In genomic region chr1:2133039-2133878, GRCh38 we compare ENCODE assay signal across 1 cellular context.
TF ChIP-seq lines count a peak whose summit lies in the region.

No MANE protein-coding gene starts in this region.

TF ChIP-seq in K562, 482 proteins besides CTCF, POLR2A, EP300 and RAD21 (continued from another document and continues in another):
- no peak for TF ChIP-seq HOMEZ (CRISPR knock-in tag; IDR thresholded peaks at IDR 0.05)
- peak; percentile 3 for TF ChIP-seq NEUROD1 (IDR thresholded peaks at IDR 0.05; ENCODE audit: borderline replicate concordance, low read depth, low read length, partially characterized antibody)
- TF ChIP-seq MYBL2 (IDR thresholded peaks at IDR 0.05; ENCODE audit: low read depth): no peak
- no peak for TF ChIP-seq MYBL2 (CRISPR knock-in tag; IDR thresholded peaks at IDR 0.05; ENCODE audit: borderline replicate concordance)
- no peak for TF ChIP-seq HNRNPL (IDR thresholded peaks at IDR 0.05; ENCODE audit: low read depth, low read length)
- 0 out of 2 replicates have a peak, but pooled peaks have one; percentile 20 for TF ChIP-seq ZBTB2 (IDR thresholded peaks at IDR 0.05)
- no peak for TF ChIP-seq LARP7 (IDR thresholded peaks at IDR 0.05)
- no peak for TF ChIP-seq HMG20A (CRISPR knock-in tag; conservative IDR thresholded peaks at IDR 0.05)
- no peak for TF ChIP-seq SRSF9 (IDR thresholded peaks at IDR 0.05; ENCODE audit: borderline replicate concordance, low read depth, low read length)
- no peak for TF ChIP-seq GABPA (tag; conservative IDR thresholded peaks at IDR 0.05; ENCODE audit: low read depth)
- no peak for TF ChIP-seq NUFIP1 (IDR thresholded peaks at IDR 0.05; ENCODE audit: partially characterized antibody)
- peak in 1 of 2 experiments; percentile 25; a peak in 1 of 4 replicates for TF ChIP-seq KDM4B (IDR thresholded peaks at IDR 0.05; ENCODE audit: borderline replicate concordance in 2 of 2, low read depth in 1 of 2)
- no peak for TF ChIP-seq MBD1 (CRISPR knock-in tag; IDR thresholded peaks at IDR 0.05)
- TF ChIP-seq ZNF75A (CRISPR knock-in tag; IDR thresholded peaks at IDR 0.05): no peak
- no peak for TF ChIP-seq SMARCB1 (IDR thresholded peaks at IDR 0.05; ENCODE audit: insufficient read length, low read depth)
- no peak for TF ChIP-seq MEF2A (IDR thresholded peaks at IDR 0.05; ENCODE audit: control insufficient read depth, low read depth, low read length)
- no peak; the same call in 1 of the 2 replicates for TF ChIP-seq MYC (IDR thresholded peaks at IDR 0.05; ENCODE audit: low read depth, low read length)
- no peak for TF ChIP-seq MYC (CRISPR knock-in tag; IDR thresholded peaks at IDR 0.05; ENCODE audit: borderline replicate concordance, low read depth)
- TF ChIP-seq SMAD3 (CRISPR knock-in tag; conservative IDR thresholded peaks at IDR 0.05): no peak
- no peak for TF ChIP-seq SPI1 (IDR thresholded peaks at IDR 0.05; ENCODE audit: borderline replicate concordance, low read depth, low read length)
- no peak for TF ChIP-seq ZZZ3 (IDR thresholded peaks at IDR 0.05)
- TF ChIP-seq ZNF347 (CRISPR knock-in tag; IDR thresholded peaks at IDR 0.05; ENCODE audit: low read depth): no peak
- TF ChIP-seq ZNF592 (IDR thresholded peaks at IDR 0.05): no peak
- TF ChIP-seq NONO (IDR thresholded peaks at IDR 0.05; ENCODE audit: low read depth in 2 of 2, low read length in 1 of 2): no peak
- peak; percentile 92 for TF ChIP-seq CXXC5 (CRISPR knock-in tag; IDR thresholded peaks at IDR 0.05)
- no peak for TF ChIP-seq ZNF280B (CRISPR knock-in tag; IDR thresholded peaks at IDR 0.05)
- no peak for TF ChIP-seq ZNF318 (IDR thresholded peaks at IDR 0.05; ENCODE audit: borderline replicate concordance in 1 of 2, low read depth in 1 of 2)
- TF ChIP-seq TGIF2 (CRISPR knock-in tag; IDR thresholded peaks at IDR 0.05): no peak
- no peak for TF ChIP-seq ZNF384 (IDR thresholded peaks at IDR 0.05; ENCODE audit: low read depth, low read length)
- TF ChIP-seq HDAC1 (IDR thresholded peaks at IDR 0.05): 0 out of 4 replicates have a peak, but pooled peaks of 1 of the 2 experiments have one; percentile 25
- TF ChIP-seq ZNF24 (IDR thresholded peaks at IDR 0.05): no peak
- TF ChIP-seq RBM39 (optimal IDR thresholded peaks at IDR 0.05; ENCODE audit: low read depth, low read length): no peak
